15 cellular contexts compared by ENCODE assay signal in the genomic region with DNA sequence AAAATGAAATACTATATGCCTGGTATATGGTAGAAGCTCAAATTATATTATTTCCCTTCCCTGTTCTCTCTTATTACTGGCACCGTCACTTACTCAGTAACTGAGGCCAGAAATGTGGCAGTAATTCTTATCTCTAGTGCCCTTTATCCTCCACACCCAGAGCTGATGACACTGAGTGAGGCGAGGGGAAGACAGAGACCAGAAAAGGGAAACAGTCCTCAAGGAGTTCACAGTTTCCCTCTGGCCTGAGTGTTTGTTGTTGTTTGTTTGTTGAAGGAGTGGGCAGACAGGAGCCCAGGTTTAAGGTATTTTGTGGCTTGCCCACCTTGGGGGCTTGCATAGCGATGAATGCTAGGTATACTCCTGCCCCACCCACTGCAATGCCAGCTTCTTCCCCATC.
DNase-seq lines count a peak whose midpoint lies in the region; ATAC-seq, FAIRE-seq and TF ChIP-seq lines count a peak whose summit lies in the region.
"Had no signal": no experiment of that assay in that cellular context is flagged by ENCODE, and none has a peak within 500 bp of the region (broad histone marks: within the 10 kb centered on the region; RNA-seq: fewer than 3 reads in every experiment).

No MANE protein-coding gene starts in this region.

- no peak overlapping the region for H2AFZ ChIP-seq in H1 (ENCODE audit: low read length)
- H2AFZ ChIP-seq in Karpas-422 (ENCODE audit: low read length) = no peak overlapping the region

- intact Hi-C loops in right cardiac atrium (cut with DNase I) (no loop called here), upper lobe of right lung (cut with DNase I) (no loop called here), esophagus muscularis mucosa (cut with DNase I) (no loop called here)

- no peak overlapping the region for H3K4ac ChIP-seq in H1 (replicated peaks; ENCODE audit: insufficient read length, low read depth, low read length)

- TF ChIP-seq CTCF in H1 (IDR thresholded peaks at IDR 0.05; ENCODE audit: control extremely low read depth in 1 of 3, insufficient read depth in 1 of 3, low read depth in 1 of 3, low read length in 3 of 3) (no peak), upper lobe of right lung (IDR thresholded peaks at IDR 0.05) (no peak), esophagus muscularis mucosa (IDR thresholded peaks at IDR 0.05) (no peak), GM20000 (IDR thresholded peaks at IDR 0.05; ENCODE audit: extremely low read depth, missing control alignments) (no peak)

- H3K56ac ChIP-seq in H1 (replicated peaks; ENCODE audit: insufficient read length, low read depth, low read length) = no peak overlapping the region

- H4K8ac ChIP-seq in H1 (ENCODE audit: extremely low read depth, insufficient read depth, low read length) = no peak overlapping the region

- H2BK5ac ChIP-seq in H1 (ENCODE audit: low read depth, low read length) = peak overlapping the region; percentile 49; the same call in 1 of the 2 replicates

- no peak overlapping the region for H2BK15ac ChIP-seq in H1 (ENCODE audit: low read length)

- peak overlapping the region; percentile 37; the same call in 1 of the 2 replicates for H3K27ac ChIP-seq in HUES6 (ENCODE audit: low read depth, low read length)
- H3K27ac ChIP-seq in H1 (ENCODE audit: low read depth, low read length) = no peak overlapping the region
- no peak overlapping the region for H3K27ac ChIP-seq in right cardiac atrium (ENCODE audit: low read length)
- H3K27ac ChIP-seq in upper lobe of right lung = no peak overlapping the region
- no peak overlapping the region for H3K27ac ChIP-seq in Karpas-422 (ENCODE audit: low read length)
- no peak overlapping the region for H3K27ac ChIP-seq in esophagus muscularis mucosa (replicated peaks in 1 of 4)

- peak overlapping the region; percentile 32 for H3K9ac ChIP-seq in HUES6 (ENCODE audit: low read length)
- H3K9ac ChIP-seq in H1 (replicated peaks in 1 of 4; ENCODE audit: extremely low read depth in 1 of 4, low read depth in 3 of 4, low read length in 3 of 4) = no peak overlapping the region
- H3K9ac ChIP-seq in Karpas-422 (ENCODE audit: low read length) = no peak overlapping the region
- H3K9ac ChIP-seq: SK-N-SH had no signal

- H2AK5ac ChIP-seq in H1 (ENCODE audit: low read depth, low read length) = no peak overlapping the region

- ATAC-seq in right cardiac atrium (peak; percentile 94 to 97), upper lobe of right lung (peak; percentile 62)
- ATAC-seq: K562 had no signal

- peaks cover 48% of the 10 kb centered on the region for H3K4me1 ChIP-seq in HUES6 (ENCODE audit: control insufficient read depth, insufficient read depth, low read length)
- H3K4me1 ChIP-seq in H1 (replicated peaks in 1 of 4; ENCODE audit: control insufficient read depth in 3 of 4, insufficient read depth in 4 of 4, low read length in 3 of 4) = peaks cover 16 to 26% (median 21%) of the 10 kb centered on the region in 4 experiments
- H3K4me1 ChIP-seq in right cardiac atrium (ENCODE audit: control insufficient read depth, insufficient read depth, low read length) = no peaks in the 10 kb centered on the region
- H3K4me1 ChIP-seq in upper lobe of right lung = no peaks in the 10 kb centered on the region
- H3K4me1 ChIP-seq in Karpas-422 (ENCODE audit: low read length) = no peaks in the 10 kb centered on the region
- H3K4me1 ChIP-seq in esophagus muscularis mucosa = no peaks in the 10 kb centered on the region

- H3K9me3 ChIP-seq in HUES6 (ENCODE audit: control insufficient read depth, insufficient read depth, low read depth, low read length) = no peaks in the 10 kb centered on the region; the same call in 1 of the 2 replicates
- H3K9me3 ChIP-seq in H1 (ENCODE audit: insufficient read depth in 2 of 2, low read depth in 1 of 2, low read length in 1 of 2) = no peaks in the 10 kb centered on the region; a peak in 1 of 4 replicates
- no peaks in the 10 kb centered on the region for H3K9me3 ChIP-seq in right cardiac atrium (ENCODE audit: control insufficient read depth, low read length)
- no peaks in the 10 kb centered on the region for H3K9me3 ChIP-seq in upper lobe of right lung
- H3K9me3 ChIP-seq in Karpas-422 (ENCODE audit: low read length) = no peaks in the 10 kb centered on the region
- H3K9me3 ChIP-seq in esophagus muscularis mucosa = no peaks in the 10 kb centered on the region
- H3K9me3 ChIP-seq: SK-N-SH had no signal

- H3K23ac ChIP-seq in H1 (ENCODE audit: insufficient read length) = no peak overlapping the region

- no peak for FAIRE-seq in H1 (lab: Jason Lieb, UNC)
- FAIRE-seq: K562 had no signal

- H2BK120ac ChIP-seq in H1 (replicated peaks; ENCODE audit: low read depth, low read length) = no peak overlapping the region

- H3K14ac ChIP-seq in H1 (ENCODE audit: insufficient read length) = no peak overlapping the region

- H3K4me2 ChIP-seq in H1 (ENCODE audit: insufficient read depth in 1 of 2, low read depth in 2 of 2, low read length in 2 of 2) (peak overlapping the region in 1 of 2 experiments; percentile 67; a peak in 1 of 4 replicates), Karpas-422 (ENCODE audit: low read depth, low read length, poor library complexity, severe bottlenecking) (no peak overlapping the region)
- H3K4me2 ChIP-seq: SK-N-SH had no signal

- H3K9me2 ChIP-seq in Karpas-422 (replicated peaks; ENCODE audit: insufficient read depth, low read length) = no peaks in the 10 kb centered on the region
- H3K9me2 ChIP-seq: SK-N-SH had no signal

- POLR2A ChIA-PET in H1 (lab: Charles Lee; ENCODE audit: partially characterized antibody) = no interaction called here

- no peaks in the 10 kb centered on the region for H3K36me3 ChIP-seq in HUES6 (ENCODE audit: control insufficient read depth, insufficient read depth, low read length)
- no peaks in the 10 kb centered on the region for H3K36me3 ChIP-seq in H1 (ENCODE audit: control insufficient read depth in 2 of 4, insufficient read depth in 4 of 4, low read length in 3 of 4)
- H3K36me3 ChIP-seq in upper lobe of right lung = no peaks in the 10 kb centered on the region
- H3K36me3 ChIP-seq in Karpas-422 (ENCODE audit: insufficient read depth, low read length) = no peaks in the 10 kb centered on the region
- no peaks in the 10 kb centered on the region for H3K36me3 ChIP-seq in esophagus muscularis mucosa

- H4K20me1 ChIP-seq in H1 (replicated peaks in 1 of 2; ENCODE audit: control insufficient read depth in 1 of 2, insufficient read depth in 2 of 2, low read length in 2 of 2) (no peaks in the 10 kb centered on the region), Karpas-422 (ENCODE audit: insufficient read depth, low read depth, low read length) (no peaks in the 10 kb centered on the region)

- peak overlapping the region; percentile 80; the same call in 1 of the 2 replicates for H2BK12ac ChIP-seq in H1 (ENCODE audit: low read depth, low read length)

- H3K23me2 ChIP-seq in H1 (ENCODE audit: low read depth, low read length) = no peaks in the 10 kb centered on the region

- peak overlapping the region; percentile 28; the same call in 1 of the 2 replicates for H3K4me3 ChIP-seq in HUES6 (ENCODE audit: low read depth, low read length)
- H3K4me3 ChIP-seq in H1 (ENCODE audit: extremely low read depth in 1 of 4, insufficient read depth in 2 of 4, low read depth in 3 of 4, low read length in 4 of 4) = no peak overlapping the region
- H3K4me3 ChIP-seq in right cardiac atrium (ENCODE audit: low read length) = no peak overlapping the region
- H3K4me3 ChIP-seq in upper lobe of right lung = no peak overlapping the region
- no peak overlapping the region for H3K4me3 ChIP-seq in Karpas-422 (ENCODE audit: low read length)
- no peak overlapping the region for H3K4me3 ChIP-seq in esophagus muscularis mucosa
- H3K4me3 ChIP-seq: K562 had no signal

- no peaks in the 10 kb centered on the region; the same call in 1 of the 2 replicates for H3K27me3 ChIP-seq in HUES6 (ENCODE audit: control insufficient read depth, insufficient read depth, low read length)
- peaks cover 4 to 26% (median 21%) of the 10 kb centered on the region in 4 experiments for H3K27me3 ChIP-seq in H1 (replicated peaks in 1 of 4; ENCODE audit: control insufficient read depth in 3 of 4, extremely low read depth in 1 of 4, insufficient read depth in 3 of 4, low read length in 3 of 4)
- H3K27me3 ChIP-seq in right cardiac atrium (ENCODE audit: control insufficient read depth, insufficient read depth) = no peaks in the 10 kb centered on the region
- no peaks in the 10 kb centered on the region for H3K27me3 ChIP-seq in upper lobe of right lung
- no peaks in the 10 kb centered on the region for H3K27me3 ChIP-seq in Karpas-422 (ENCODE audit: low read length)
- H3K27me3 ChIP-seq in esophagus muscularis mucosa = peaks cover 0 to 14% (median 0%) of the 10 kb centered on the region in 4 donors

- H3K79me2 ChIP-seq in H1 (ENCODE audit: control insufficient read depth in 1 of 2, insufficient read depth in 2 of 2, low read length in 2 of 2) (no peaks in the 10 kb centered on the region), Karpas-422 (ENCODE audit: low read length) (no peaks in the 10 kb centered on the region)

- H2BK20ac ChIP-seq in H1 (ENCODE audit: low read length) = no peak overlapping the region

- no peaks in the 10 kb centered on the region for H3K79me1 ChIP-seq in H1 (ENCODE audit: low read depth, low read length)

- TF ChIP-seq EP300 in H1 (IDR thresholded peaks at IDR 0.05; ENCODE audit: borderline replicate concordance in 1 of 2, low read depth in 2 of 2, low read length in 2 of 2) (no peak), esophagus muscularis mucosa (IDR thresholded peaks at IDR 0.05) (no peak)

- H3K18ac ChIP-seq in H1 (ENCODE audit: extremely low read depth, low read length) = no peak overlapping the region

- TF ChIP-seq POLR2A in H1 (IDR thresholded peaks at IDR 0.05; ENCODE audit: control extremely low read depth in 1 of 2, low read depth in 2 of 2, low read length in 2 of 2) = no peak
- no peak for TF ChIP-seq POLR2A in esophagus muscularis mucosa (IDR thresholded peaks at IDR 0.05; ENCODE audit: low read depth)

- 59% methylated on average over 3 of the region's 3 CpGs; no CpG with 5 or more reads in 1 of the 2 experiments for WGBS in H1 (ENCODE audit: extremely low coverage in 1 of 2, insufficient coverage in 1 of 2, insufficient read length in 1 of 2, insufficient replicate concordance in 2 of 2, low coverage in 1 of 2, low lambda C conversion rate in 2 of 2, missing lambda C conversion rate in 1 of 2), 2 experiments
- 41% methylated on average over 3 of the region's 3 CpGs for WGBS in right cardiac atrium
- WGBS in esophagus muscularis mucosa = 70% methylated on average over 3 of the region's 3 CpGs

- TF ChIP-seq RAD21 in H1 (IDR thresholded peaks at IDR 0.05 in 1 of 2, conservative IDR thresholded peaks at IDR 0.05 in 1 of 2; ENCODE audit: low read depth in 2 of 2, low read length in 2 of 2) = no peak

- CTCF ChIA-PET in H1 (lab: Charles Lee; ENCODE audit: partially characterized antibody) = interaction anchor here (1.2 to 1.7 kb wide), 5 partner anchors 9 to 407 kb away, joined by 3 to 5 read pairs (median 4); no protein-coding TSS in a partner anchor

- H4K5ac ChIP-seq in H1 (ENCODE audit: insufficient read length, low read depth, low read length) = no peak overlapping the region

- no peak for DNase-seq in H1 (ENCODE audit: low read depth in 1 of 2, low spot score in 2 of 2)
- peak in 1 of 3 donors; percentile 29 for DNase-seq in right cardiac atrium
- DNase-seq in upper lobe of right lung = no peak
- no peak for DNase-seq in Karpas-422
- DNase-seq in esophagus muscularis mucosa (ENCODE audit: extremely low spot score) = no peak
- DNase-seq in GM20000 (ENCODE audit: low spot score) = no peak
- DNase-seq: CD8-positive, alpha-beta memory T cell; DND-41; GF-D8; NCI-H1092; NCI-H345; NCI-H526 treated with DMSO at 0.1 percent for 48 hours; SK-N-SH had no signal

- no peak overlapping the region for H4K91ac ChIP-seq in H1 (replicated peaks; ENCODE audit: insufficient read length, low read length)
